24 cellular contexts compared by ENCODE assay signal in the genomic region with DNA sequence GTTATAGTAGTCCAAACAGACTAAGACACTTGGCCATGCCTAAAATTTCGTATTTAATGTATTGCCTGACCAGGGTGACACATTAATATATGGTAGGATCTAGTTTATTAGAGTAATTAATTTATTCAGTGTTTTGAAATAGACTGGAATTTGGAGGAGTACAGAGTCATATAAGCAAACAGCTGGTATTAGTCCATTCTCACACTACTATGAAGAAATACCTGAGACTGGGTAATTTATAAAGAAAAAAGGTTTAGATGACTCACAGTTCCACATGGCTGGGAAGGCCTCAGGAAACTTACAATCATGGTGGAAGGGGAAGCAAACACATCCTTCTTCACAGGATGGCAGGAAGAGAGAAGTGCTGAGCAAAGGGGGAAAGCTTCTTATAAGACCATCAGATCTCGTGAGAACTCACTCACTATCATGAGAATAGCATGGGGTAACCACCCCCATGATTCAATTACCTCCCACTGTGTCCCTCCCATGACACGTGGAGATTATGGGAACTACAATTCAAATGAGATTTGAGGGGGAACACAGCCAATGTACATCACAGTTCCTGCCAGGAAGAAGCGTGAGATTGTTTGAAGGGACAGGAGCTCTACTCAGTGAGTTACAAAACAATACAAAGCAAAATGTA. TPM values are rescaled to one million over a fixed set of nuclear protein-coding genes. Genes with fewer than 3 reads are reported as not detected.
A peak's percentile ranks its signal among the peaks of the same experiment; 100 is the strongest.
DNase-seq lines count a peak whose midpoint lies in the region; ATAC-seq and TF ChIP-seq lines count a peak whose summit lies in the region.
"Had no signal": no experiment of that assay in that cellular context is flagged by ENCODE, and none has a peak within 500 bp of the region (broad histone marks: within the 10 kb centered on the region; RNA-seq: fewer than 3 reads in every experiment).

No MANE protein-coding gene starts in this region.

- no peak overlapping the region for H3K4me3 ChIP-seq in fibroblast of villous mesenchyme (ENCODE audit: low read depth, low read length)
- H3K4me3 ChIP-seq: GM23248 had no signal

- H3K36me3 Mint-ChIP-seq in T-helper 17 cell (ENCODE audit: low read depth): peaks cover 9% of the 10 kb centered on the region
- H3K36me3 Mint-ChIP-seq in stimulated activated memory B cell treated with anti-CD40 and anti-IgM and Interleukin-4, amounts not matched to agents 10 μg/mL and 1 μg/mL and 100 μg/mL, for 72 hours: peaks cover 59% of the 10 kb centered on the region

- peaks cover 5% of the 10 kb centered on the region for H3K4me1 Mint-ChIP-seq in T-helper 17 cell
- H3K4me1 Mint-ChIP-seq in stimulated activated memory B cell treated with anti-CD40 and anti-IgM and Interleukin-4, amounts not matched to agents 10 μg/mL and 1 μg/mL and 100 μg/mL, for 72 hours: no peaks in the 10 kb centered on the region
- H3K4me1 Mint-ChIP-seq: B cell had no signal

- H3K27me3 Mint-ChIP-seq in T-helper 17 cell: no peaks in the 10 kb centered on the region
- H3K27me3 Mint-ChIP-seq in stimulated activated memory B cell treated with anti-CD40 and anti-IgM and Interleukin-4, amounts not matched to agents 10 μg/mL and 1 μg/mL and 100 μg/mL, for 72 hours: no peaks in the 10 kb centered on the region
- H3K27me3 Mint-ChIP-seq: B cell; CD4-positive, alpha-beta T cell had no signal

- peak overlapping the region; percentile 12 for H3K27ac Mint-ChIP-seq in T-helper 17 cell
- peak overlapping the region; percentile 7 for H3K27ac Mint-ChIP-seq in stimulated activated memory B cell treated with anti-CD40 and anti-IgM and Interleukin-4, amounts not matched to agents 10 μg/mL and 1 μg/mL and 100 μg/mL, for 72 hours
- H3K27ac Mint-ChIP-seq: B cell; CD4-positive, alpha-beta T cell had no signal

- DNase-seq in NCI-H82 (lab: John Stamatoyannopoulos, UW) (peak; percentile 6), NCI-H82 treated with DMSO at 0.1 percent for 48 hours (lab: John Stamatoyannopoulos, UW; ENCODE audit: unreplicated experiment) (no peak), T-helper 17 cell (no peak), fibroblast of villous mesenchyme (ENCODE audit: low read depth) (peak; percentile 67), NCI-H1930 (lab: John Stamatoyannopoulos, UW) (no peak)
- DNase-seq: 8988T; Caco-2; CD4-positive, alpha-beta T cell; GDM1; GM23248; KG1; NCI-H1092; NCI-H146; NCI-H2081; NCI-H446 treated with DMSO at 0.1 percent for 48 hours; PC-3; RPMI8226; SHP77 treated with DMSO at 0.1 percent for 48 hours had no signal

- no peaks in the 10 kb centered on the region for H3K9me3 ChIP-seq in T-helper 17 cell (ENCODE audit: control insufficient read depth, low read length, poor library complexity, severe bottlenecking)
- H3K9me3 ChIP-seq: Caco-2 had no signal

- TF ChIP-seq CTCF in fibroblast of villous mesenchyme (IDR thresholded peaks at IDR 0.05; ENCODE audit: insufficient read depth, low read depth, low read length): no peak

- ATAC-seq in T-helper 17 cell: no peak
- no peak for ATAC-seq in stimulated activated memory B cell treated with anti-CD40 and anti-IgM and Interleukin-4, amounts not matched to agents 10 μg/mL and 1 μg/mL and 100 μg/mL, for 72 hours
- ATAC-seq in GM21526 (IDR thresholded peaks at IDR 0.05; ENCODE audit: low FRiP score, unreplicated experiment): no peak
- ATAC-seq in GM21717 (IDR thresholded peaks at IDR 0.05; ENCODE audit: unreplicated experiment): no peak
- ATAC-seq: HepG2, PC-3, SK-N-SH treated with all-trans-retinoic acid at 6 μM for 48 hours had no signal

- H3K4me3 Mint-ChIP-seq in T-helper 17 cell: no peak overlapping the region
- no peak overlapping the region for H3K4me3 Mint-ChIP-seq in stimulated activated memory B cell treated with anti-CD40 and anti-IgM and Interleukin-4, amounts not matched to agents 10 μg/mL and 1 μg/mL and 100 μg/mL, for 72 hours
- H3K4me3 Mint-ChIP-seq: B cell; CD4-positive, alpha-beta T cell had no signal

- H3K9me3 Mint-ChIP-seq in stimulated activated memory B cell treated with anti-CD40 and anti-IgM and Interleukin-4, amounts not matched to agents 10 μg/mL and 1 μg/mL and 100 μg/mL, for 72 hours: no peaks in the 10 kb centered on the region
- H3K9me3 Mint-ChIP-seq: CD4-positive, alpha-beta T cell had no signal

RNA-seq across cellular contexts. Expression of gene ANKRD42, which starts 13.4 kb away (rescaled TPM):
- total RNA-seq in T-helper 17 cell (10 to 100 TPM in 1 of 2 donors, 1 to 10 TPM in 1; 7.5 to 10.3 TPM), fibroblast of villous mesenchyme (6.4 and 11.2 TPM in 2 replicates)

RNA-seq across cellular contexts. Expression of gene PCF11, which starts 50.0 kb away (rescaled TPM):
- total RNA-seq in T-helper 17 cell: 100 to 1,000 TPM; 152 to 153 TPM
- 30.9 and 46.2 TPM in 2 replicates for total RNA-seq in fibroblast of villous mesenchyme

Comparison
In these comparisons a context has a peak if more than half of its experiments do, and no peak if none do; other contexts are left out.
1. DNase-seq: peak in NCI-H82 (single experiment) and fibroblast of villous mesenchyme (single experiment); none in NCI-H82 treated with DMSO at 0.1 percent for 48 hours (single experiment), T-helper 17 cell (0 of 3) and NCI-H1930 (0 of 2).